In genomic region chr22:47435204-47435487, GRCh38 we compare ENCODE assay signal across 21 cellular contexts.
DNase-seq lines count a peak whose midpoint lies in the region; ATAC-seq, FAIRE-seq and TF ChIP-seq lines count a peak whose summit lies in the region.
"Had no signal": no experiment of that assay in that cellular context is flagged by ENCODE, and none has a peak within 500 bp of the region (broad histone marks: within the 10 kb centered on the region; RNA-seq: fewer than 3 reads in every experiment).

No MANE protein-coding gene starts in this region.

- no peaks in the 10 kb centered on the region for H3K36me3 Mint-ChIP-seq in type B pancreatic cell
- H3K36me3 Mint-ChIP-seq: CD4-positive, CD25-positive, alpha-beta regulatory T cell had no signal

- H3K27me3 ChIP-seq in bronchial epithelial cell (ENCODE audit: control insufficient read depth, insufficient read depth, low read length): no peaks in the 10 kb centered on the region
- H3K27me3 ChIP-seq: BE2C had no signal

- no peaks in the 10 kb centered on the region for H3K36me3 ChIP-seq in bronchial epithelial cell (ENCODE audit: control insufficient read depth, insufficient read depth, low read length)
- H3K36me3 ChIP-seq: BE2C, HAP-1 had no signal

- H3K4me3 Mint-ChIP-seq in type B pancreatic cell: no peak overlapping the region
- H3K4me3 Mint-ChIP-seq: CD4-positive, CD25-positive, alpha-beta regulatory T cell; CD8-positive, alpha-beta memory T cell had no signal

- DNase-seq in LHCN-M2 (ENCODE audit: low read depth) (peak; percentile 18), bronchial epithelial cell (ENCODE audit: low read depth) (no peak), mesenteric fat pad (ENCODE audit: low spot score) (peak; percentile 84), type B pancreatic cell (ENCODE audit: extremely low spot score, unreplicated experiment) (peak; percentile 51)
- no peak for DNase-seq in stimulated activated naive CD4-positive, alpha-beta T cell treated with Interleukin-2 at 50 U/mL for 16 hours (lab: John Stamatoyannopoulos, UW)
- DNase-seq: ACHN; BE2C; C1 segment of cervical spinal cord; CD4-positive, CD25-positive, alpha-beta regulatory T cell; CD8-positive, alpha-beta memory T cell; COR-L47; DMS 273 treated with DMSO at 0.1 percent for 48 hours; DMS79; GDM1; GM23248 had no signal

- no peak for ATAC-seq in HG03469 (IDR thresholded peaks at IDR 0.05; ENCODE audit: unreplicated experiment)
- no peak for ATAC-seq in HG02588 (IDR thresholded peaks at IDR 0.05; ENCODE audit: unreplicated experiment)

- no peaks in the 10 kb centered on the region for H3K27me3 Mint-ChIP-seq in type B pancreatic cell

- H3K4me1 Mint-ChIP-seq in type B pancreatic cell (ENCODE audit: unreplicated experiment): no peaks in the 10 kb centered on the region
- H3K4me1 Mint-ChIP-seq: CD4-positive, CD25-positive, alpha-beta regulatory T cell; CD8-positive, alpha-beta memory T cell had no signal

- H3K4me3 ChIP-seq in bronchial epithelial cell (ENCODE audit: low read depth, low read length): no peak overlapping the region
- H3K4me3 ChIP-seq: GM23248, HAP-1 had no signal

- peak; percentile 82 for FAIRE-seq in bronchial epithelial cell (lab: Jason Lieb, UNC)
- FAIRE-seq: A204.1, GM12892, GM18507 had no signal

- H3K27ac Mint-ChIP-seq in type B pancreatic cell: no peak overlapping the region
- H3K27ac Mint-ChIP-seq: CD4-positive, CD25-positive, alpha-beta regulatory T cell; CD8-positive, alpha-beta memory T cell had no signal

- TF ChIP-seq CTCF in bronchial epithelial cell (IDR thresholded peaks at IDR 0.05; ENCODE audit: insufficient read depth, low read length, severe bottlenecking) (no peak), type B pancreatic cell (conservative IDR thresholded peaks at IDR 0.05) (no peak)

- H3K9me3 Mint-ChIP-seq in type B pancreatic cell: peaks cover 11% of the 10 kb centered on the region

Comparison
In these comparisons a context has a peak if more than half of its experiments do, and no peak if none do; other contexts are left out.
1. DNase-seq: peak in LHCN-M2 (single experiment), mesenteric fat pad (single experiment) and type B pancreatic cell (single experiment); none in bronchial epithelial cell (single experiment) and stimulated activated naive CD4-positive, alpha-beta T cell treated with Interleukin-2 at 50 U/mL for 16 hours (single experiment).